ENCODE assay signal across 1 cellular context in genomic region chr22:37611202-37611601, GRCh38.
TF ChIP-seq lines count a peak whose summit lies in the region.

No MANE protein-coding gene starts in this region.

TF ChIP-seq in GM12878, 131 proteins besides CTCF, POLR2A, EP300 and RAD21:
- TF ChIP-seq SMC3 (IDR thresholded peaks at IDR 0.05; ENCODE audit: borderline replicate concordance, low read length) (no peak), SMARCA5 (IDR thresholded peaks at IDR 0.05) (no peak), RELA (IDR thresholded peaks at IDR 0.05; ENCODE audit: borderline replicate concordance, partially characterized antibody) (no peak), RB1 (IDR thresholded peaks at IDR 0.05; ENCODE audit: borderline replicate concordance) (no peak), ELK1 (IDR thresholded peaks at IDR 0.05; ENCODE audit: low read depth, low read length) (no peak), TBL1XR1 (IDR thresholded peaks at IDR 0.05; ENCODE audit: low read depth, low read length) (no peak), FOS (IDR thresholded peaks at IDR 0.05; ENCODE audit: borderline replicate concordance, extremely low read depth, insufficient read length) (no peak), YY1 (IDR thresholded peaks at IDR 0.05; ENCODE audit: low read depth, low read length) (no peak), YBX1 (IDR thresholded peaks at IDR 0.05) (no peak), GABPA (IDR thresholded peaks at IDR 0.05; ENCODE audit: low read depth) (no peak), BACH1 (IDR thresholded peaks at IDR 0.05; ENCODE audit: borderline replicate concordance) (no peak), CHD4 (IDR thresholded peaks at IDR 0.05) (no peak), PML (IDR thresholded peaks at IDR 0.05; ENCODE audit: low read length) (no peak), RBBP5 (conservative IDR thresholded peaks at IDR 0.05) (no peak), SKIL (IDR thresholded peaks at IDR 0.05; ENCODE audit: low read depth, poor library complexity, severe bottlenecking) (no peak), IRF4 (IDR thresholded peaks at IDR 0.05; ENCODE audit: low read depth, low read length) (no peak), ZNF384 (IDR thresholded peaks at IDR 0.05; ENCODE audit: borderline replicate concordance, low read depth, low read length) (no peak), POLR2AphosphoS5 (IDR thresholded peaks at IDR 0.05; ENCODE audit: low read length) (no peak), POU2F2 (IDR thresholded peaks at IDR 0.05; ENCODE audit: borderline replicate concordance, low read depth, low read length) (no peak), PAX8 (IDR thresholded peaks at IDR 0.05) (no peak)
TF ChIP-seq in GM12878: peak in this region for 0.
